ENCODE assay signal across 19 cellular contexts in the genomic region with DNA sequence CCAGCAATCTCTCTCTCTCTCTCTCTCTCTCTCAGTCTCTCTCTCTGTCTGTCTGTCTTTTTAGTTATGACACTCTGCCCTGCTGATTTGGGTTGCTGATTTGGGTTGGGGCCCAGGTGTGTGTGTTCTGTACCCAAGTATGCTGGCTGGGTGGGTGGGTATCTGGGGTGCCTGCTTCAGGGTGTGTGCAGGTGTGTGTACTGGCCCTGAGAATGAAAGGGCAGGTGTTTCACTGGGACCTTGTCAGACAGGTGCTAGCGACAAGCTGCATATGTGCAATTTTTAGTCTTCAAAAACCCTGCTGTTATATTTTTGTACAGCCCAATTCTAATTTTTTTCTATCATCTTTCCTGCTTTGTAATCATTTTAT. TPM values are rescaled to one million over a fixed set of nuclear protein-coding genes. Genes with fewer than 3 reads are reported as not detected.
A peak's percentile ranks its signal among the peaks of the same experiment; 100 is the strongest.
DNase-seq lines count a peak whose midpoint lies in the region; ATAC-seq, FAIRE-seq and TF ChIP-seq lines count a peak whose summit lies in the region.
"Had no signal": no experiment of that assay in that cellular context is flagged by ENCODE, and none has a peak within 500 bp of the region (broad histone marks: within the 10 kb centered on the region; RNA-seq: fewer than 3 reads in every experiment).

No MANE protein-coding gene starts in this region.

- H3K36me3 ChIP-seq in Karpas-422 (ENCODE audit: insufficient read depth, low read length): no peaks in the 10 kb centered on the region
- no peaks in the 10 kb centered on the region for H3K36me3 ChIP-seq in endothelial cell of umbilical vein (ENCODE audit: control insufficient read depth in 2 of 2, extremely low read depth in 1 of 2, insufficient read depth in 2 of 2, low read length in 2 of 2)
- H3K36me3 ChIP-seq in spleen: peaks cover 0 to 9% (median 0%) of the 10 kb centered on the region in 6 donors
- H3K36me3 ChIP-seq in PC-3 (ENCODE audit: low read depth, low read length): no peaks in the 10 kb centered on the region
- H3K36me3 ChIP-seq: ovary had no signal

- TF ChIP-seq POLR2A in endothelial cell of umbilical vein (IDR thresholded peaks at IDR 0.05; ENCODE audit: low read depth, low read length): no peak
- no peak for TF ChIP-seq POLR2A in spleen (IDR thresholded peaks at IDR 0.05)

- H3K79me2 ChIP-seq in Karpas-422 (ENCODE audit: low read length) (no peaks in the 10 kb centered on the region), endothelial cell of umbilical vein (ENCODE audit: control insufficient read depth, insufficient read depth, low read length) (peaks cover 9% of the 10 kb centered on the region), PC-3 (ENCODE audit: low read length) (no peaks in the 10 kb centered on the region)

- H3F3A ChIP-seq in PC-3 (ENCODE audit: low read length, unreplicated experiment): no peaks in the 10 kb centered on the region

- no peaks in the 10 kb centered on the region for H3K9me2 ChIP-seq in Karpas-422 (replicated peaks; ENCODE audit: insufficient read depth, low read length)
- H3K9me2 ChIP-seq in PC-3 (replicated peaks; ENCODE audit: low read length): no peaks in the 10 kb centered on the region

- H3K4me3 ChIP-seq in Karpas-422 (ENCODE audit: low read length): peak overlapping the region; percentile 62
- peak overlapping the region in 2 of 3 experiments; percentile 56 to 76 for H3K4me3 ChIP-seq in endothelial cell of umbilical vein (replicated peaks in 1 of 3; ENCODE audit: insufficient read depth in 1 of 3, low read depth in 1 of 3, low read length in 3 of 3)
- peak overlapping the region in 7 of 8 donors; percentile 37 to 73 (median 49) for H3K4me3 ChIP-seq in spleen
- H3K4me3 ChIP-seq in PC-3 (ENCODE audit: low read length): no peak overlapping the region
- H3K4me3 ChIP-seq: ovary had no signal

- intact Hi-C loops in endothelial cell of umbilical vein (cut with micrococcal nuclease): no loop called here
- intact Hi-C loops in spleen (cut with DNase I; ENCODE audit: low total_unique reads): no loop called here
- intact Hi-C loops in PC-3 (cut with micrococcal nuclease): no loop called here

- peaks cover 12% of the 10 kb centered on the region for H3K4me1 Mint-ChIP-seq in T-helper 2 cell treated with Interferon-gamma antibody and Interleukin-4, amounts not matched to agents 5 μg/mL and 100 μg/mL, for 36 hours (ENCODE audit: low read depth)
- H3K4me1 Mint-ChIP-seq: immature natural killer cell had no signal

- no peak for ATAC-seq in PC-3
- ATAC-seq in activated naive CD4-positive, alpha-beta T cell treated with anti-CD3 and anti-CD28 coated beads, Interleukin-2, amount 50 U/mL, for 72 hours: no peak

- H3K27ac ChIP-seq in Karpas-422 (ENCODE audit: low read length) (no peak overlapping the region), endothelial cell of umbilical vein (ENCODE audit: insufficient read depth, low read depth, low read length) (no peak overlapping the region), spleen (peak overlapping the region in 7 of 8 donors; percentile 65 to 92 (median 83)), PC-3 (ENCODE audit: low read length) (no peak overlapping the region)
- H3K27ac ChIP-seq: ovary, RWPE1 had no signal

- WGBS in spleen, 5 donors: 63 to 84% (median 75%) methylated on average over 1 of the region's 1 CpG

- TF ChIP-seq CTCF in endothelial cell of umbilical vein (IDR thresholded peaks at IDR 0.05; ENCODE audit: extremely low read depth in 1 of 2, insufficient read depth in 1 of 2, low read depth in 1 of 2, low read length in 2 of 2): no peak
- no peak for TF ChIP-seq CTCF in spleen (IDR thresholded peaks at IDR 0.05 in 8 of 11, conservative IDR thresholded peaks at IDR 0.05 in 3 of 11)
- no peak for TF ChIP-seq CTCF in PC-3 (conservative IDR thresholded peaks at IDR 0.05; ENCODE audit: low read depth, low read length)

- H3K36me3 Mint-ChIP-seq in T-helper 2 cell treated with Interferon-gamma antibody and Interleukin-4, amounts not matched to agents 5 μg/mL and 100 μg/mL, for 36 hours (ENCODE audit: low read depth): no peaks in the 10 kb centered on the region
- H3K36me3 Mint-ChIP-seq in activated naive CD4-positive, alpha-beta T cell treated with anti-CD3 and anti-CD28 coated beads, Interleukin-2, amount 50 U/mL, for 72 hours: no peaks in the 10 kb centered on the region
- H3K36me3 Mint-ChIP-seq: CD4-positive, alpha-beta memory T cell; immature natural killer cell had no signal

- no peaks in the 10 kb centered on the region for H3K9me1 ChIP-seq in endothelial cell of umbilical vein (replicated peaks; ENCODE audit: control insufficient read depth, extremely low read depth, insufficient read depth, low read length)

- H4K20me1 ChIP-seq in Karpas-422 (ENCODE audit: insufficient read depth, low read depth, low read length) (no peaks in the 10 kb centered on the region), endothelial cell of umbilical vein (replicated peaks; ENCODE audit: control insufficient read depth, extremely low read depth, insufficient read depth, low read length) (no peaks in the 10 kb centered on the region), PC-3 (ENCODE audit: low read length) (no peaks in the 10 kb centered on the region)

- no peaks in the 10 kb centered on the region for H3K9me3 Mint-ChIP-seq in T-helper 2 cell treated with Interferon-gamma antibody and Interleukin-4, amounts not matched to agents 5 μg/mL and 100 μg/mL, for 36 hours
- no peaks in the 10 kb centered on the region for H3K9me3 Mint-ChIP-seq in activated naive CD4-positive, alpha-beta T cell treated with anti-CD3 and anti-CD28 coated beads, Interleukin-2, amount 50 U/mL, for 72 hours
- H3K9me3 Mint-ChIP-seq: immature natural killer cell had no signal

- H3K4me3 Mint-ChIP-seq in T-helper 2 cell treated with Interferon-gamma antibody and Interleukin-4, amounts not matched to agents 5 μg/mL and 100 μg/mL, for 36 hours: peak overlapping the region; percentile 83
- H3K4me3 Mint-ChIP-seq: CD4-positive, alpha-beta memory T cell had no signal

- H2AFZ ChIP-seq in Karpas-422 (ENCODE audit: low read length) (peak overlapping the region; percentile 52; the same call in 1 of the 2 replicates), endothelial cell of umbilical vein (ENCODE audit: low read depth, low read length) (peak overlapping the region; percentile 89), PC-3 (ENCODE audit: low read length) (no peak overlapping the region)

- dilution Hi-C loops in endothelial cell of umbilical vein (cut with MboI; ENCODE audit: extremely low pct_ligation_motif_present, low sequenced_read_pairs): no loop called here

- POLR2A ChIA-PET in endothelial cell of umbilical vein (lab: Charles Lee) (no interaction called here), PC-3 (lab: Charles Lee; ENCODE audit: unreplicated experiment) (interaction anchor here (0.6 kb wide), 1 partner anchor 40 kb away, joined by 3 read pairs; no protein-coding TSS in a partner anchor)

- H3K27me3 ChIP-seq in Karpas-422 (ENCODE audit: low read length): no peaks in the 10 kb centered on the region
- H3K27me3 ChIP-seq in endothelial cell of umbilical vein (ENCODE audit: control insufficient read depth in 2 of 2, insufficient read depth in 2 of 2, low read length in 2 of 2): no peaks in the 10 kb centered on the region
- H3K27me3 ChIP-seq in spleen (replicated peaks in 1 of 7): no peaks in the 10 kb centered on the region
- H3K27me3 ChIP-seq in PC-3 (ENCODE audit: low read length): peaks cover 15% of the 10 kb centered on the region
- H3K27me3 ChIP-seq: ovary had no signal

- H3K4me1 ChIP-seq in Karpas-422 (ENCODE audit: low read length) (peaks cover 18% of the 10 kb centered on the region), endothelial cell of umbilical vein (ENCODE audit: control insufficient read depth, extremely low read depth, insufficient read depth, low read length) (peaks cover 25% of the 10 kb centered on the region), spleen (peaks cover 0 to 67% (median 17%) of the 10 kb centered on the region in 6 donors), PC-3 (ENCODE audit: insufficient read depth, low read length) (no peaks in the 10 kb centered on the region)

- DNase-seq in T-helper 2 cell treated with Interferon-gamma antibody and Interleukin-4, amounts not matched to agents 5 μg/mL and 100 μg/mL, for 36 hours (ENCODE audit: low spot score): no peak
- DNase-seq in T-helper 2 cell (no peak), Karpas-422 (no peak), endothelial cell of umbilical vein (ENCODE audit: low read depth, low spot score) (no peak), spleen (no peak), NCI-H2196 treated with DMSO at 0.1 percent for 48 hours (lab: John Stamatoyannopoulos, UW; ENCODE audit: unreplicated experiment) (no peak), PC-3 (no peak)
- DNase-seq in activated naive CD4-positive, alpha-beta T cell treated with anti-CD3 and anti-CD28 coated beads, Interleukin-2, amount 50 U/mL, for 72 hours (ENCODE audit: low spot score in 2 of 2): no peak
- DNase-seq: 8988T; activated T-cell treated with anti-CD3 and anti-CD28 coated beads for 4 hours; caudate nucleus; CD4-positive, alpha-beta memory T cell; immature natural killer cell; NCI-H2029; NCI-H526; ovary; small intestine had no signal

- H3K9me3 ChIP-seq in Karpas-422 (ENCODE audit: low read length) (no peaks in the 10 kb centered on the region), endothelial cell of umbilical vein (replicated peaks; ENCODE audit: control insufficient read depth, insufficient read depth, low read length) (no peaks in the 10 kb centered on the region), spleen (peaks cover 0 to 7% (median 0%) of the 10 kb centered on the region in 8 donors), PC-3 (ENCODE audit: low read length) (no peaks in the 10 kb centered on the region)
- H3K9me3 ChIP-seq: ovary had no signal

- H3K9ac ChIP-seq in Karpas-422 (ENCODE audit: low read length): peak overlapping the region; percentile 67; the same call in 1 of the 2 replicates
- peak overlapping the region; percentile 71 for H3K9ac ChIP-seq in endothelial cell of umbilical vein (replicated peaks; ENCODE audit: extremely low read depth, insufficient read depth, low read length)
- H3K9ac ChIP-seq in PC-3 (ENCODE audit: low read length): no peak overlapping the region

- peak overlapping the region; percentile 66 for H3K4me2 ChIP-seq in Karpas-422 (ENCODE audit: low read depth, low read length, poor library complexity, severe bottlenecking)
- H3K4me2 ChIP-seq in endothelial cell of umbilical vein (ENCODE audit: insufficient read depth, low read length): peak overlapping the region; percentile 91
- no peak overlapping the region for H3K4me2 ChIP-seq in PC-3 (ENCODE audit: low read length)

- H3K27me3 Mint-ChIP-seq in T-helper 2 cell treated with Interferon-gamma antibody and Interleukin-4, amounts not matched to agents 5 μg/mL and 100 μg/mL, for 36 hours (ENCODE audit: low read depth): peaks cover 37% of the 10 kb centered on the region

- BruUV-seq in endothelial cell of umbilical vein (replicated peaks; lab: Mats Ljungman, UMichigan) (no TSS peak), PC-3 (replicated peaks; lab: Mats Ljungman, UMichigan) (no TSS peak)

- CTCF ChIA-PET in endothelial cell of umbilical vein (lab: Charles Lee) (interaction anchor here (0.6 to 3.8 kb wide), 9 partner anchors 13 to 496 kb away, joined by 3 to 9 read pairs (median 3); no protein-coding TSS in a partner anchor), PC-3 (lab: Charles Lee) (no interaction called here)

- H3K27ac Mint-ChIP-seq in T-helper 2 cell treated with Interferon-gamma antibody and Interleukin-4, amounts not matched to agents 5 μg/mL and 100 μg/mL, for 36 hours: no peak overlapping the region
- H3K27ac Mint-ChIP-seq in activated naive CD4-positive, alpha-beta T cell treated with anti-CD3 and anti-CD28 coated beads, Interleukin-2, amount 50 U/mL, for 72 hours: no peak overlapping the region
- H3K27ac Mint-ChIP-seq: CD4-positive, alpha-beta memory T cell had no signal

- FAIRE-seq in endothelial cell of umbilical vein (lab: Jason Lieb, UNC): no peak
- FAIRE-seq: small intestine had no signal

RNA-seq across cellular contexts. Expression of a gene that starts 0.9 kb away (rescaled TPM):
- 5.6 and 6.0 TPM in 2 replicates for total RNA-seq in Karpas-422 (2014; rRNA removed; shearing (Covaris generic); ENCODE audit: low replicate concordance)
- 20.6 and 24.9 TPM in 2 replicates for total RNA-seq in endothelial cell of umbilical vein
- polyA plus RNA-seq in endothelial cell of umbilical vein: 68.2 and 100 TPM in 2 replicates
- polyA plus RNA-seq in endothelial cell of umbilical vein (2011; cell fraction: cytosol; rRNA removed): 31.6 and 44.4 TPM in 2 replicates
- polyA plus RNA-seq in endothelial cell of umbilical vein (2011; cell fraction: nucleus; rRNA removed): 67.6 and 71.3 TPM in 2 replicates
- polyA plus RNA-seq in endothelial cell of umbilical vein (2012): 33.4 and 53.4 TPM in 2 replicates
- polyA minus RNA-seq in endothelial cell of umbilical vein: 68.3 and 84.4 TPM in 2 replicates
- not detected for polyA minus RNA-seq in endothelial cell of umbilical vein (2011; cell fraction: cytosol; rRNA and poly(A)+ RNA removed)
- polyA minus RNA-seq in endothelial cell of umbilical vein (2011; cell fraction: nucleus; rRNA and poly(A)+ RNA removed): 19.7 and 28.6 TPM in 2 replicates
- total RNA-seq in spleen: 100 to 1,000 TPM in 1 of 7 donors, 10 to 100 TPM in 6; 35.9 to 110 (median 61.3) TPM
- polyA plus RNA-seq in spleen: 10 to 100 TPM; 14.2 to 19.7 (median 16.3) TPM
- total RNA-seq in PC-3 (2014; rRNA removed): 0.12 TPM in 1 of 2 replicates, not detected in the other
- 1 to 10 TPM in 1 of 2 donors, under 1 TPM in 1; 0.87 to 1.4 TPM for total RNA-seq in activated naive CD4-positive, alpha-beta T cell treated with anti-CD3 and anti-CD28 coated beads, Interleukin-2, amount 50 U/mL, for 72 hours
- total RNA-seq: Daoy had no signal

RNA-seq across cellular contexts. Expression of a gene that starts 53.6 kb away (rescaled TPM):
- total RNA-seq in Karpas-422 (2014; rRNA removed; shearing (Covaris generic); ENCODE audit: low replicate concordance): 116 and 179 TPM in 2 replicates
- total RNA-seq in endothelial cell of umbilical vein (not detected in 2 replicates), spleen (100 to 1,000 TPM in 6 of 7 donors, 10 to 100 TPM in 1; 89.0 to 222 (median 146) TPM), PC-3 (2014; rRNA removed) (0.47 TPM in 1 of 2 replicates, not detected in the other)
- polyA plus RNA-seq in endothelial cell of umbilical vein (0.07 and 0.13 TPM in 2 replicates), spleen (100 to 1,000 TPM; 116 to 178 (median 162) TPM)
- 0.08 and 0.10 TPM in 2 replicates for polyA plus RNA-seq in endothelial cell of umbilical vein (2011; cell fraction: cytosol; rRNA removed)
- not detected in 2 replicates for polyA plus RNA-seq in endothelial cell of umbilical vein (2011; cell fraction: nucleus; rRNA removed)
- not detected in 2 replicates for polyA plus RNA-seq in endothelial cell of umbilical vein (2012)
- not detected in 2 replicates for polyA minus RNA-seq in endothelial cell of umbilical vein
- polyA minus RNA-seq in endothelial cell of umbilical vein (2011; cell fraction: cytosol; rRNA and poly(A)+ RNA removed): not detected
- not detected in 2 replicates for polyA minus RNA-seq in endothelial cell of umbilical vein (2011; cell fraction: nucleus; rRNA and poly(A)+ RNA removed)
- 1 to 10 TPM; 2.9 to 7.0 TPM for total RNA-seq in activated naive CD4-positive, alpha-beta T cell treated with anti-CD3 and anti-CD28 coated beads, Interleukin-2, amount 50 U/mL, for 72 hours

Comparison
In these comparisons a context has a peak if more than half of its experiments do, and no peak if none do; other contexts are left out.
1. H3K27ac ChIP-seq: peak in spleen (7 of 8); none in Karpas-422 (single experiment), endothelial cell of umbilical vein (single experiment) and PC-3 (single experiment).
2. RNA of a gene that starts 53.6 kb away (total RNA-seq): 89.0 to 222 TPM in spleen and 116 to 179 TPM in Karpas-422; 2.9 to 7.0 TPM in activated naive CD4-positive, alpha-beta T cell treated with anti-CD3 and anti-CD28 coated beads, Interleukin-2, amount 50 U/mL, for 72 hours, 0.47 TPM in PC-3 and not detected in endothelial cell of umbilical vein; every median in the first group is over 10 times any median in the second.